In genomic region chr20:62920039-62920645, GRCh38 we compare ENCODE assay signal across 1 cellular context.
TF ChIP-seq lines count a peak whose summit lies in the region.

No MANE protein-coding gene starts in this region.

TF ChIP-seq in GM23338, 12 proteins besides CTCF, POLR2A, EP300 and RAD21 (continued from another document):
- TF ChIP-seq REST (IDR thresholded peaks at IDR 0.05; ENCODE audit: unreplicated experiment) (no peak), STAT1 (IDR thresholded peaks at IDR 0.05; ENCODE audit: unreplicated experiment) (no peak), POLR2AphosphoS5 (IDR thresholded peaks at IDR 0.05; ENCODE audit: low read depth) (no peak), EZH2 (IDR thresholded peaks at IDR 0.05; ENCODE audit: low read depth, unreplicated experiment) (no peak), EZH2phosphoT487 (IDR thresholded peaks at IDR 0.05; ENCODE audit: unreplicated experiment) (no peak), JUNB (IDR thresholded peaks at IDR 0.05; ENCODE audit: unreplicated experiment) (no peak)
- TF ChIP-seq, protein P1, sequence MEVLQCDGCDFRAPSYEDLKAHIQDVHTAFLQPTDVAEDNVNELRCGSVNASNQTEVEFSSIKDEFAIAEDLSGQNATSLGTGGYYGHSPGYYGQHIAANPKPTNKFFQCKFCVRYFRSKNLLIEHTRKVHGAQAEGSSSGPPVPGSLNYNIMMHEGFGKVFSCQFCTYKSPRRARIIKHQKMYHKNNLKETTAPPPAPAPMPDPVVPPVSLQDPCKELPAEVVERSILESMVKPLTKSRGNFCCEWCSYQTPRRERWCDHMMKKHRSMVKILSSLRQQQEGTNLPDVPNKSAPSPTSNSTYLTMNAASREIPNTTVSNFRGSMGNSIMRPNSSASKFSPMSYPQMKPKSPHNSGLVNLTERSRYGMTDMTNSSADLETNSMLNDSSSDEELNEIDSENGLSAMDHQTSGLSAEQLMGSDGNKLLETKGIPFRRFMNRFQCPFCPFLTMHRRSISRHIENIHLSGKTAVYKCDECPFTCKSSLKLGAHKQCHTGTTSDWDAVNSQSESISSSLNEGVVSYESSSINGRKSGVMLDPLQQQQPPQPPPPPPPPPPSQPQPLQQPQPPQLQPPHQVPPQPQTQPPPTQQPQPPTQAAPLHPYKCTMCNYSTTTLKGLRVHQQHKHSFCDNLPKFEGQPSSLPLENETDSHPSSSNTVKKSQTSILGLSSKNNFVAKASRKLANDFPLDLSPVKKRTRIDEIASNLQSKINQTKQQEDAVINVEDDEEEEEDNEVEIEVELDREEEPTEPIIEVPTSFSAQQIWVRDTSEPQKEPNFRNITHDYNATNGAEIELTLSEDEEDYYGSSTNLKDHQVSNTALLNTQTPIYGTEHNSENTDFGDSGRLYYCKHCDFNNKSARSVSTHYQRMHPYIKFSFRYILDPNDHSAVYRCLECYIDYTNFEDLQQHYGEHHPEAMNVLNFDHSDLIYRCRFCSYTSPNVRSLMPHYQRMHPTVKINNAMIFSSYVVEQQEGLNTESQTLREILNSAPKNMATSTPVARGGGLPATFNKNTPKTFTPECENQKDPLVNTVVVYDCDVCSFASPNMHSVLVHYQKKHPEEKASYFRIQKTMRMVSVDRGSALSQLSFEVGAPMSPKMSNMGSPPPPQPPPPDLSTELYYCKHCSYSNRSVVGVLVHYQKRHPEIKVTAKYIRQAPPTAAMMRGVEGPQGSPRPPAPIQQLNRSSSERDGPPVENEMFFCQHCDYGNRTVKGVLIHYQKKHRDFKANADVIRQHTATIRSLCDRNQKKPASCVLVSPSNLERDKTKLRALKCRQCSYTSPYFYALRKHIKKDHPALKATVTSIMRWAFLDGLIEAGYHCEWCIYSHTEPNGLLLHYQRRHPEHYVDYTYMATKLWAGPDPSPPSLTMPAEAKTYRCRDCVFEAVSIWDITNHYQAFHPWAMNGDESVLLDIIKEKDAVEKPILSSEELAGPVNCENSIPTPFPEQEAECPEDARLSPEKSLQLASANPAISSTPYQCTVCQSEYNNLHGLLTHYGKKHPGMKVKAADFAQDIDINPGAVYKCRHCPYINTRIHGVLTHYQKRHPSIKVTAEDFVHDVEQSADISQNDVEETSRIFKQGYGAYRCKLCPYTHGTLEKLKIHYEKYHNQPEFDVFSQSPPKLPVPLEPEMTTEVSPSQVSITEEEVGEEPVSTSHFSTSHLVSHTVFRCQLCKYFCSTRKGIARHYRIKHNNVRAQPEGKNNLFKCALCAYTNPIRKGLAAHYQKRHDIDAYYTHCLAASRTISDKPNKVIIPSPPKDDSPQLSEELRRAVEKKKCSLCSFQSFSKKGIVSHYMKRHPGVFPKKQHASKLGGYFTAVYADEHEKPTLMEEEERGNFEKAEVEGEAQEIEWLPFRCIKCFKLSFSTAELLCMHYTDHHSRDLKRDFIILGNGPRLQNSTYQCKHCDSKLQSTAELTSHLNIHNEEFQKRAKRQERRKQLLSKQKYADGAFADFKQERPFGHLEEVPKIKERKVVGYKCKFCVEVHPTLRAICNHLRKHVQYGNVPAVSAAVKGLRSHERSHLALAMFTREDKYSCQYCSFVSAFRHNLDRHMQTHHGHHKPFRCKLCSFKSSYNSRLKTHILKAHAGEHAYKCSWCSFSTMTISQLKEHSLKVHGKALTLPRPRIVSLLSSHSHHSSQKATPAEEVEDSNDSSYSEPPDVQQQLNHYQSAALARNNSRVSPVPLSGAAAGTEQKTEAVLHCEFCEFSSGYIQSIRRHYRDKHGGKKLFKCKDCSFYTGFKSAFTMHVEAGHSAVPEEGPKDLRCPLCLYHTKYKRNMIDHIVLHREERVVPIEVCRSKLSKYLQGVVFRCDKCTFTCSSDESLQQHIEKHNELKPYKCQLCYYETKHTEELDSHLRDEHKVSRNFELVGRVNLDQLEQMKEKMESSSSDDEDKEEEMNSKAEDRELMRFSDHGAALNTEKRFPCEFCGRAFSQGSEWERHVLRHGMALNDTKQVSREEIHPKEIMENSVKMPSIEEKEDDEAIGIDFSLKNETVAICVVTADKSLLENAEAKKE (CRISPR knock-in tag; IDR thresholded peaks at IDR 0.05), result no peak
TF ChIP-seq in GM23338: peak in this region for 0.
